ENCODE assay signal across 1 cellular context in genomic region chr22:12601870-12602779, GRCh38.
TF ChIP-seq lines count a peak whose summit lies in the region.

No MANE protein-coding gene starts in this region.

TF ChIP-seq in HepG2, 621 proteins besides CTCF, POLR2A, EP300 and RAD21 (continued from another document):
- TF ChIP-seq ZNF142 (CRISPR knock-in tag; IDR thresholded peaks at IDR 0.05) (no peak), SAP130 (CRISPR knock-in tag; IDR thresholded peaks at IDR 0.05; ENCODE audit: low read depth) (peak; percentile 49; the same call in 1 of the 2 replicates), ATF4 (CRISPR knock-in tag; IDR thresholded peaks at IDR 0.05) (no peak), ZNF687 (CRISPR knock-in tag; IDR thresholded peaks at IDR 0.05) (peak; percentile 32), ZNF547 (CRISPR knock-in tag; IDR thresholded peaks at IDR 0.05) (no peak), ZMYM4 (CRISPR knock-in tag; IDR thresholded peaks at IDR 0.05) (peak; percentile 65; the same call in 1 of the 2 replicates), ZNF513 (CRISPR knock-in tag; conservative IDR thresholded peaks at IDR 0.05) (no peak), RBM22 (optimal IDR thresholded peaks at IDR 0.05; ENCODE audit: low read length) (no peak)
- TF ChIP-seq, protein P1, sequence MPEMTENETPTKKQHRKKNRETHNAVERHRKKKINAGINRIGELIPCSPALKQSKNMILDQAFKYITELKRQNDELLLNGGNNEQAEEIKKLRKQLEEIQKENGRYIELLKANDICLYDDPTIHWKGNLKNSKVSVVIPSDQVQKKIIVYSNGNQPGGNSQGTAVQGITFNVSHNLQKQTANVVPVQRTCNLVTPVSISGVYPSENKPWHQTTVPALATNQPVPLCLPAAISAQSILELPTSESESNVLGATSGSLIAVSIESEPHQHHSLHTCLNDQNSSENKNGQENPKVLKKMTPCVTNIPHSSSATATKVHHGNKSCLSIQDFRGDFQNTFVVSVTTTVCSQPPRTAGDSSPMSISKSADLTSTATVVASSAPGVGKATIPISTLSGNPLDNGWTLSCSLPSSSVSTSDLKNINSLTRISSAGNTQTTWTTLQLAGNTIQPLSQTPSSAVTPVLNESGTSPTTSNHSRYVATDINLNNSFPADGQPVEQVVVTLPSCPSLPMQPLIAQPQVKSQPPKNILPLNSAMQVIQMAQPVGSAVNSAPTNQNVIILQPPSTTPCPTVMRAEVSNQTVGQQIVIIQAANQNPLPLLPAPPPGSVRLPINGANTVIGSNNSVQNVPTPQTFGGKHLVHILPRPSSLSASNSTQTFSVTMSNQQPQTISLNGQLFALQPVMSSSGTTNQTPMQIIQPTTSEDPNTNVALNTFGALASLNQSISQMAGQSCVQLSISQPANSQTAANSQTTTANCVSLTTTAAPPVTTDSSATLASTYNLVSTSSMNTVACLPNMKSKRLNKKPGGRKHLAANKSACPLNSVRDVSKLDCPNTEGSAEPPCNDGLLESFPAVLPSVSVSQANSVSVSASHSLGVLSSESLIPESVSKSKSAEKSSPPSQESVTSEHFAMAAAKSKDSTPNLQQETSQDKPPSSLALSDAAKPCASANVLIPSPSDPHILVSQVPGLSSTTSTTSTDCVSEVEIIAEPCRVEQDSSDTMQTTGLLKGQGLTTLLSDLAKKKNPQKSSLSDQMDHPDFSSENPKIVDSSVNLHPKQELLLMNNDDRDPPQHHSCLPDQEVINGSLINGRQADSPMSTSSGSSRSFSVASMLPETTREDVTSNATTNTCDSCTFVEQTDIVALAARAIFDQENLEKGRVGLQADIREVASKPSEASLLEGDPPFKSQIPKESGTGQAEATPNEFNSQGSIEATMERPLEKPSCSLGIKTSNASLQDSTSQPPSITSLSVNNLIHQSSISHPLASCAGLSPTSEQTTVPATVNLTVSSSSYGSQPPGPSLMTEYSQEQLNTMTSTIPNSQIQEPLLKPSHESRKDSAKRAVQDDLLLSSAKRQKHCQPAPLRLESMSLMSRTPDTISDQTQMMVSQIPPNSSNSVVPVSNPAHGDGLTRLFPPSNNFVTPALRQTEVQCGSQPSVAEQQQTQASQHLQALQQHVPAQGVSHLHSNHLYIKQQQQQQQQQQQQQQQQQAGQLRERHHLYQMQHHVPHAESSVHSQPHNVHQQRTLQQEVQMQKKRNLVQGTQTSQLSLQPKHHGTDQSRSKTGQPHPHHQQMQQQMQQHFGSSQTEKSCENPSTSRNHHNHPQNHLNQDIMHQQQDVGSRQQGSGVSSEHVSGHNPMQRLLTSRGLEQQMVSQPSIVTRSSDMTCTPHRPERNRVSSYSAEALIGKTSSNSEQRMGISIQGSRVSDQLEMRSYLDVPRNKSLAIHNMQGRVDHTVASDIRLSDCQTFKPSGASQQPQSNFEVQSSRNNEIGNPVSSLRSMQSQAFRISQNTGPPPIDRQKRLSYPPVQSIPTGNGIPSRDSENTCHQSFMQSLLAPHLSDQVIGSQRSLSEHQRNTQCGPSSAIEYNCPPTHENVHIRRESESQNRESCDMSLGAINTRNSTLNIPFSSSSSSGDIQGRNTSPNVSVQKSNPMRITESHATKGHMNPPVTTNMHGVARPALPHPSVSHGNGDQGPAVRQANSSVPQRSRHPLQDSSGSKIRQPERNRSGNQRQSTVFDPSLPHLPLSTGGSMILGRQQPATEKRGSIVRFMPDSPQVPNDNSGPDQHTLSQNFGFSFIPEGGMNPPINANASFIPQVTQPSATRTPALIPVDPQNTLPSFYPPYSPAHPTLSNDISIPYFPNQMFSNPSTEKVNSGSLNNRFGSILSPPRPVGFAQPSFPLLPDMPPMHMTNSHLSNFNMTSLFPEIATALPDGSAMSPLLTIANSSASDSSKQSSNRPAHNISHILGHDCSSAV (CRISPR knock-in tag; IDR thresholded peaks at IDR 0.05; ENCODE audit: borderline replicate concordance) = no peak
- TF ChIP-seq, protein P2, sequence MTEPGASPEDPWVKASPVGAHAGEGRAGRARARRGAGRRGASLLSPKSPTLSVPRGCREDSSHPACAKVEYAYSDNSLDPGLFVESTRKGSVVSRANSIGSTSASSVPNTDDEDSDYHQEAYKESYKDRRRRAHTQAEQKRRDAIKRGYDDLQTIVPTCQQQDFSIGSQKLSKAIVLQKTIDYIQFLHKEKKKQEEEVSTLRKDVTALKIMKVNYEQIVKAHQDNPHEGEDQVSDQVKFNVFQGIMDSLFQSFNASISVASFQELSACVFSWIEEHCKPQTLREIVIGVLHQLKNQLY (CRISPR knock-in tag; IDR thresholded peaks at IDR 0.05) = no peak
